Comparison of ENCODE assay signal across 8 cellular contexts in the genomic region with DNA sequence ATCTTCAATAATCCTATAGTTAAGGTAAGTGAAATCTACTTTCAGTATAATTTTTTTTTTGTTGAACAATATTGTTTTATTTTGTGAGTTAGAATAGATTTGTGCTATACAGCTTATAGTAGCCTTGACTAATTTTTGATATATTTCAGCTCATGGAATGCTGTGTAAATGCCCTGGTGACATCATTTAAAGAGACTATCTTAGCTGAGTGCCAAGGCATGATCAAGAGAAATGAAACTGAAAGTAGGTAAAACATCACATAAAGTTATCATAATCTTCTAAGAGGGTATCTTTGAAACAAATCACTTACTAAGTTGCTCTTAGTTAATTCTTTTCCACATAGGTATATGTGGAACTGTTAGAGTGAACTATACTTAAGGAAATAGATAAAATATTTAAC. TPM values are rescaled to one million over a fixed set of nuclear protein-coding genes. Genes with fewer than 3 reads are reported as not detected.
A peak's percentile ranks its signal among the peaks of the same experiment; 100 is the strongest.
DNase-seq lines count a peak whose midpoint lies in the region; ATAC-seq and TF ChIP-seq lines count a peak whose summit lies in the region.

No MANE protein-coding gene starts in this region.

- no peaks in the 10 kb centered on the region for H3K4me1 ChIP-seq in BE2C

- H3K4me3 ChIP-seq in astrocyte of the cerebellum (ENCODE audit: low read depth, low read length) (no peak overlapping the region), BE2C (ENCODE audit: low read depth, low read length) (no peak overlapping the region)

- in situ Hi-C loops in astrocyte of the cerebellum (cut with HindIII; ENCODE audit: low sequenced_read_pairs): no loop called here

- no peak for TF ChIP-seq CTCF in astrocyte of the cerebellum (IDR thresholded peaks at IDR 0.05; ENCODE audit: low read depth, low read length, missing control alignments)
- no peak for TF ChIP-seq CTCF in omental fat pad (IDR thresholded peaks at IDR 0.05)
- no peak for TF ChIP-seq CTCF in BE2C (IDR thresholded peaks at IDR 0.05; ENCODE audit: low read depth, low read length)

- no peaks in the 10 kb centered on the region for H3K9me3 ChIP-seq in BE2C

- H3K36me3 ChIP-seq in BE2C: peaks cover 27% of the 10 kb centered on the region

- ATAC-seq in activated CD4-positive, CD25-positive, alpha-beta regulatory T cell treated with anti-CD3 and anti-CD28 coated beads, Interleukin-2, amount 50 U/mL, for 24 hours: peak; percentile 89 to 96
- ATAC-seq in HG02938 (IDR thresholded peaks at IDR 0.05; ENCODE audit: unreplicated experiment) (peak; percentile 71), omental fat pad (ENCODE audit: low FRiP score) (peak; percentile 75)

- no peak for DNase-seq in activated CD4-positive, CD25-positive, alpha-beta regulatory T cell treated with anti-CD3 and anti-CD28 coated beads, Interleukin-2, amount 50 U/mL, for 72 hours
- DNase-seq in astrocyte of the cerebellum (ENCODE audit: low read depth) (peak; percentile 43), omental fat pad (ENCODE audit: low spot score) (no peak), BE2C (no peak), hypothalamus (lab: John Stamatoyannopoulos, UW) (no peak), NCI-H1436 (lab: John Stamatoyannopoulos, UW) (no peak)

- H3K27me3 ChIP-seq in BE2C: no peaks in the 10 kb centered on the region

RNA-seq across cellular contexts. Expression of a gene that starts 51.4 kb away (rescaled TPM):
- total RNA-seq in omental fat pad: 100 to 1,000 TPM; 118 to 215 (median 168) TPM
- 59.4 TPM for polyA plus RNA-seq in BE2C (2012; ENCODE audit: insufficient read depth, insufficient read length, low read depth)
